Comparison of ENCODE assay signal across 7 cellular contexts in genomic region chr6:10418862-10419748, GRCh38. TPM values are rescaled to one million over a fixed set of nuclear protein-coding genes. Genes with fewer than 3 reads are reported as not detected.
DNase-seq lines count a peak whose midpoint lies in the region; ATAC-seq and TF ChIP-seq lines count a peak whose summit lies in the region.

No MANE protein-coding gene starts in this region.

- peak overlapping the region; percentile 39; the same call in 1 of the 2 replicates for H3K4me2 ChIP-seq in MM.1S (ENCODE audit: low read depth, low read length)

- H4K20me1 ChIP-seq in MM.1S (ENCODE audit: insufficient read depth, low read length), result no peaks in the 10 kb centered on the region

- ATAC-seq in GM19438 (IDR thresholded peaks at IDR 0.05; ENCODE audit: low read depth, unreplicated experiment), result peak; percentile 43
- ATAC-seq in gastroesophageal sphincter, result no peak
- no peak for ATAC-seq in GM19035 (IDR thresholded peaks at IDR 0.05; ENCODE audit: unreplicated experiment)

- H3K9me3 ChIP-seq in MM.1S (replicated peaks; ENCODE audit: insufficient read depth, low read length), result no peaks in the 10 kb centered on the region
- no peaks in the 10 kb centered on the region for H3K9me3 ChIP-seq in prostate gland
- no peaks in the 10 kb centered on the region for H3K9me3 ChIP-seq in BE2C
- H3K9me3 ChIP-seq in gastroesophageal sphincter, result peaks cover 0 to 4% (median 0%) of the 10 kb centered on the region in 3 donors

- H3K79me2 ChIP-seq in MM.1S (ENCODE audit: low read length), result no peaks in the 10 kb centered on the region

- peak overlapping the region; percentile 43; the same call in 1 of the 2 replicates for H3K4me3 ChIP-seq in MM.1S (ENCODE audit: low read length)
- H3K4me3 ChIP-seq in epithelial cell of esophagus (ENCODE audit: low read length), result peak overlapping the region; percentile 63
- peak overlapping the region; percentile 27 to 30 for H3K4me3 ChIP-seq in prostate gland
- H3K4me3 ChIP-seq in BE2C (ENCODE audit: low read depth, low read length), result no peak overlapping the region
- H3K4me3 ChIP-seq in gastroesophageal sphincter, result no peak overlapping the region

- H3K4me1 ChIP-seq in MM.1S (ENCODE audit: low read length) (peaks cover 3% of the 10 kb centered on the region; the same call in 1 of the 2 replicates), prostate gland (replicated peaks) (no peaks in the 10 kb centered on the region), BE2C (no peaks in the 10 kb centered on the region), gastroesophageal sphincter (peaks cover 0 to 37% (median 6%) of the 10 kb centered on the region in 3 donors)

- 0 out of 2 replicates have a peak overlapping the region, but pooled peaks have one; percentile 15 for H2AFZ ChIP-seq in MM.1S (ENCODE audit: low read length)

- peaks cover 2% of the 10 kb centered on the region for H3F3A ChIP-seq in MM.1S (ENCODE audit: insufficient read depth, low read length)

- no peak for DNase-seq in MM.1S
- DNase-seq in epithelial cell of esophagus (ENCODE audit: low read depth), result peak; percentile 92
- peak; percentile 84 for DNase-seq in prostate gland (ENCODE audit: low spot score)
- DNase-seq in BE2C, result no peak

- TF ChIP-seq CTCF in MM.1S (IDR thresholded peaks at IDR 0.05; ENCODE audit: low read length) (no peak), epithelial cell of esophagus (IDR thresholded peaks at IDR 0.05; ENCODE audit: insufficient read depth, low read depth, low read length, missing control alignments) (no peak), prostate gland (IDR thresholded peaks at IDR 0.05) (no peak), BE2C (IDR thresholded peaks at IDR 0.05; ENCODE audit: low read depth, low read length) (no peak), gastroesophageal sphincter (IDR thresholded peaks at IDR 0.05) (no peak)

- no peaks in the 10 kb centered on the region for H3K9me2 ChIP-seq in MM.1S (replicated peaks; ENCODE audit: insufficient read depth, low read length)

- 8% methylated on average over 56 of the region's 56 CpGs for WGBS in prostate gland
- 7% methylated on average over 21 of the region's 56 CpGs; no CpG with 5 or more reads in 1 of the 2 donors for WGBS in gastroesophageal sphincter (ENCODE audit: low coverage in 1 of 2), 2 donors

- intact Hi-C loops in prostate gland (cut with DNase I), result no loop called here

- TF ChIP-seq EP300 in gastroesophageal sphincter (IDR thresholded peaks at IDR 0.05), result no peak

- TF ChIP-seq POLR2A in prostate gland (IDR thresholded peaks at IDR 0.05), result peak; percentile 21
- TF ChIP-seq POLR2A in gastroesophageal sphincter (IDR thresholded peaks at IDR 0.05), result no peak

- H3K27me3 ChIP-seq in MM.1S (replicated peaks; ENCODE audit: insufficient read depth, low read length) (peaks cover 18% of the 10 kb centered on the region; the same call in 1 of the 2 replicates), prostate gland (replicated peaks; ENCODE audit: insufficient read depth) (peaks cover 11% of the 10 kb centered on the region), BE2C (peaks cover 100% of the 10 kb centered on the region), gastroesophageal sphincter (peaks cover 100% of the 10 kb centered on the region)

- H3K36me3 ChIP-seq in MM.1S (replicated peaks; ENCODE audit: insufficient read depth, low read length) (no peaks in the 10 kb centered on the region), prostate gland (no peaks in the 10 kb centered on the region), BE2C (no peaks in the 10 kb centered on the region), gastroesophageal sphincter (no peaks in the 10 kb centered on the region)

- H3K27ac ChIP-seq in MM.1S (ENCODE audit: low read length), result no peak overlapping the region
- H3K27ac ChIP-seq in prostate gland, result peak overlapping the region; percentile 19 to 78
- no peak overlapping the region for H3K27ac ChIP-seq in gastroesophageal sphincter

- no peak overlapping the region for H3K9ac ChIP-seq in MM.1S (ENCODE audit: low read length)

RNA-seq across cellular contexts. Expression of gene TFAP2A, which starts 4.2 kb away (rescaled TPM):
- total RNA-seq in prostate gland (10 to 100 TPM; 16.0 to 20.4 TPM), gastroesophageal sphincter (1 to 10 TPM in 1 of 4 donors, under 1 TPM in 2, not detected in 1; 0.31 to 4.6 (median 0.42) TPM)
- 1.6 TPM for polyA plus RNA-seq in BE2C (2012; ENCODE audit: insufficient read depth, insufficient read length, low read depth)

Comparison
In these comparisons a context has a peak if more than half of its experiments do, and no peak if none do; other contexts are left out.
1. DNase-seq: peak in epithelial cell of esophagus (single experiment) and prostate gland (single experiment); none in MM.1S (single experiment) and BE2C (single experiment).
2. H3K27ac ChIP-seq: peak in prostate gland (2 of 2); none in MM.1S (single experiment) and gastroesophageal sphincter (0 of 4).
3. H3K4me3 ChIP-seq: peak in MM.1S (single experiment), epithelial cell of esophagus (single experiment) and prostate gland (2 of 2); none in BE2C (single experiment) and gastroesophageal sphincter (0 of 2).